In the genomic region with DNA sequence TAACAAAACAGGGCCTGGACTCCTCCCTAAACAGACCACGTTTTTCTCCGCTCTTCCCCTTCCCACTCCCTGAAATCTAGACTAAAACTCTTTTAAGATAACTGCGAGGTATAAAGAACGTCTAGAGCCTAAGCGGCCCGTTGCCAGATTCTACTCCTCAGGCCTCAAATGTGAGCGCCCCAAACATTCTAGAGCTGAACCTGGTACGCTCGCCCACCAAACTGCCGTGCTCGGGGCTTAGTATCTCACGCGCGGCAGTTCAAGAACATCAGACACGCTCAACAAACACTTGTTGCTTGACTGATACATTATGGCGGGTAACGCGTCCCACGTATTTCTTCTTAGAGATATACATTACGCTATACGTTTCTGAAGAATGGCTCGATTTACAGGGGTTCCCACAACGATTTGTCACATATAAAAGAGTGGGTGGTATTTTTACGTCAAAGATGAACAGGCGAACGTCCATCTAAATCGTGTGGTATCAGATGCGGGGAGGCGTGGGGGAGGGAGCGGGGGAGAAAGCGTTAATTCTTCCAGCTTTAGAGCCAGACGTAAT, we compare ENCODE assay signal across 8 cellular contexts. TPM values are rescaled to one million over a fixed set of nuclear protein-coding genes. Genes with fewer than 3 reads are reported as not detected.
DNase-seq lines count a peak whose midpoint lies in the region; ATAC-seq lines count a peak whose summit lies in the region.

No MANE protein-coding gene starts in this region.

- peak; percentile 61 for DNase-seq in NCI-H82 (lab: John Stamatoyannopoulos, UW)
- no peak for DNase-seq in NCI-H82 treated with DMSO at 0.1 percent for 48 hours (lab: John Stamatoyannopoulos, UW; ENCODE audit: unreplicated experiment)
- peak; percentile 52 for DNase-seq in NCI-H146 treated with DMSO at 0.1 percent for 48 hours (lab: John Stamatoyannopoulos, UW; ENCODE audit: unreplicated experiment)
- DNase-seq in activated CD4-positive, alpha-beta T cell treated with anti-CD3 and anti-CD28 coated beads for 4 hours: peak; percentile 44 to 47
- peak; percentile 57 for DNase-seq in dermis blood vessel endothelial cell
- DNase-seq in medulla oblongata (ENCODE audit: extremely low spot score): peak; percentile 64
- peak; percentile 15 for DNase-seq in stimulated activated CD8-positive, alpha-beta memory T cell treated with anti-CD3 and anti-CD28 coated beads, Interleukin-12 subunit alpha, Interleukin-12 subunit beta, amount 100 ng/mL, for 4 hours (ENCODE audit: low read depth)

- ATAC-seq in GM21423 (IDR thresholded peaks at IDR 0.05; ENCODE audit: unreplicated experiment): no peak

RNA-seq across cellular contexts. Expression of a gene that starts 0.6 kb away (rescaled TPM):
- 1.3 and 2.6 TPM in 2 replicates for total RNA-seq in dermis blood vessel endothelial cell

RNA-seq across cellular contexts. Expression of a gene that starts 0.8 kb away (rescaled TPM):
- total RNA-seq in dermis blood vessel endothelial cell: 39.6 and 53.3 TPM in 2 replicates

RNA-seq across cellular contexts. Expression of a gene that starts 21.4 kb away (rescaled TPM):
- total RNA-seq in dermis blood vessel endothelial cell: 33.5 and 49.0 TPM in 2 replicates

RNA-seq across cellular contexts. Expression of a gene that starts 25.6 kb away (rescaled TPM):
- total RNA-seq in dermis blood vessel endothelial cell: 30.3 TPM in 2 replicates
